Comparison of ENCODE assay signal across 9 cellular contexts in the genomic region with DNA sequence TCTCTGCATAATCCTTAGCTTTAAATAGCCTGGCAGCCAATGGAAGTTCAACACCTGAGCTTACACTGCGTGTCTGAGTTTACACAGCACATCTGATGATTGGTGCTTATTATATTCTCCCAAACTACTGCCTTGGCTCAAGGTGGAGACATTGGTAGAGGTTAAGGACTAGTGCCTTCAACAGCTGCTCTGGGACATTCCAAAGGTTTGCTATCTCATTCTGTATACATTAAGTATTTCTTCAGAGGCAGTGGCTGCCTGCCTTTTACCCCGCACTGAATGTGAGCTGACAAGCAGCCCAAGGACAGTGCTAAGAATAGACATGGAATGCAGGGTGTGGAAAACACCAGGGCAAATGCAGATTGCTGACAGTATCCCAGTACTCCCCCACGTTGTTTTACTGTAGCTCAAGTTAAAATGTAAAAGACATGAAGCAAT. TPM values are rescaled to one million over a fixed set of nuclear protein-coding genes. Genes with fewer than 3 reads are reported as not detected.
DNase-seq lines count a peak whose midpoint lies in the region; ATAC-seq and TF ChIP-seq lines count a peak whose summit lies in the region.
"Had no signal": no experiment of that assay in that cellular context is flagged by ENCODE, and none has a peak within 500 bp of the region (broad histone marks: within the 10 kb centered on the region; RNA-seq: fewer than 3 reads in every experiment).

No MANE protein-coding gene starts in this region.

- DNase-seq in MG63: peak; percentile 64
- DNase-seq in dorsolateral prefrontal cortex: peak in 3 of 10 donors; percentile 47 to 54 (median 49)
- no peak for DNase-seq in left lung
- DNase-seq in upper lobe of left lung: no peak
- no peak for DNase-seq in DMS79 (lab: John Stamatoyannopoulos, UW)
- DNase-seq: NK-92 treated with Interleukin-12 subunit alpha and Interleukin-12 subunit beta, amount 100 ng/mL, for 24 hours; stimulated activated CD4-positive, alpha-beta T cell treated with anti-CD3 and anti-CD28 coated beads, Interleukin-15, amount 100 ng/mL, for 24 hours had no signal

- H3K27me3 ChIP-seq in MG63 (no peaks in the 10 kb centered on the region), dorsolateral prefrontal cortex (no peaks in the 10 kb centered on the region), left lung (no peaks in the 10 kb centered on the region), upper lobe of left lung (no peaks in the 10 kb centered on the region)

- no peak overlapping the region for H3K4me3 ChIP-seq in MG63
- H3K4me3 ChIP-seq in dorsolateral prefrontal cortex: peak overlapping the region in 36 of 59 donors; percentile 1 to 47 (median 29)
- H3K4me3 ChIP-seq in left lung: no peak overlapping the region
- H3K4me3 ChIP-seq in upper lobe of left lung: no peak overlapping the region

- H3K27ac ChIP-seq in dorsolateral prefrontal cortex (peak overlapping the region in 20 of 59 donors; percentile 1 to 78 (median 29)), left lung (no peak overlapping the region), upper lobe of left lung (no peak overlapping the region)

- no peak for TF ChIP-seq POLR2A in upper lobe of left lung (IDR thresholded peaks at IDR 0.05)

- intact Hi-C loops in dorsolateral prefrontal cortex (cut with DNase I): no loop called here
- intact Hi-C loops in left lung (cut with DNase I): no loop called here

- H3K9me3 ChIP-seq in MG63: no peaks in the 10 kb centered on the region
- H3K9me3 ChIP-seq in left lung: peaks cover 0 to 2% of the 10 kb centered on the region in 2 donors
- no peaks in the 10 kb centered on the region for H3K9me3 ChIP-seq in upper lobe of left lung

- no peak for TF ChIP-seq EP300 in upper lobe of left lung (IDR thresholded peaks at IDR 0.05)

- H3K36me3 ChIP-seq in MG63 (no peaks in the 10 kb centered on the region), left lung (no peaks in the 10 kb centered on the region), upper lobe of left lung (no peaks in the 10 kb centered on the region)

- TF ChIP-seq CTCF in dorsolateral prefrontal cortex (IDR thresholded peaks at IDR 0.05 in 54 of 56, conservative IDR thresholded peaks at IDR 0.05 in 2 of 56; ENCODE audit: low read depth in 1 of 56, partially characterized antibody in 56 of 56) (no peak), left lung (IDR thresholded peaks at IDR 0.05) (no peak), upper lobe of left lung (IDR thresholded peaks at IDR 0.05) (no peak)

- ATAC-seq in left lung: peak; percentile 96
- peak; percentile 53 to 72 for ATAC-seq in upper lobe of left lung (ENCODE audit: low FRiP score in 2 of 2)
- no peak for ATAC-seq in GM21360 (IDR thresholded peaks at IDR 0.05; ENCODE audit: unreplicated experiment)
- ATAC-seq in HG03432 (IDR thresholded peaks at IDR 0.05; ENCODE audit: unreplicated experiment): no peak

- WGBS in upper lobe of left lung, 2 donors: 30 to 40% methylated on average over 3 of the region's 3 CpGs

- H3K4me1 ChIP-seq in left lung (no peaks in the 10 kb centered on the region), upper lobe of left lung (peaks cover 2 to 8% (median 5%) of the 10 kb centered on the region in 4 donors)

RNA-seq across cellular contexts. Expression of a gene that starts 1.6 kb away (rescaled TPM):
- 2.3 and 6.5 TPM in 2 replicates for total RNA-seq in MG63 (2014; rRNA removed; shearing (Covaris generic); ENCODE audit: low replicate concordance)
- total RNA-seq in dorsolateral prefrontal cortex (10 to 100 TPM in 12 of 120 experiments, 1 to 10 TPM in 106, under 1 TPM in 1, not detected in 1; 0.98 to 16.5 (median 5.3) TPM), left lung (1 to 10 TPM in 1 of 2 donors, under 1 TPM in 1; 0.32 to 1.1 TPM), upper lobe of left lung (1 to 10 TPM in 2 of 6 donors, under 1 TPM in 2, not detected in 2; 0.44 to 3.3 (median 1.6) TPM)

Comparison
In these comparisons a context has a peak if more than half of its experiments do, and no peak if none do; other contexts are left out.
1. H3K4me3 ChIP-seq: peak in dorsolateral prefrontal cortex (36 of 59); none in MG63 (single experiment), left lung (0 of 2) and upper lobe of left lung (0 of 4).
2. ATAC-seq: peak in left lung (single experiment) and upper lobe of left lung (2 of 2); none in GM21360 (single experiment) and HG03432 (single experiment).